26 cellular contexts compared by ENCODE assay signal in genomic region chr21:19236209-19236608, GRCh38.
A peak's percentile ranks its signal among the peaks of the same experiment; 100 is the strongest.
DNase-seq lines count a peak whose midpoint lies in the region; ATAC-seq, FAIRE-seq and TF ChIP-seq lines count a peak whose summit lies in the region.
"Had no signal": no experiment of that assay in that cellular context is flagged by ENCODE, and none has a peak within 500 bp of the region (broad histone marks: within the 10 kb centered on the region; RNA-seq: fewer than 3 reads in every experiment).

No MANE protein-coding gene starts in this region.

- no peak for TF ChIP-seq RAD21 in GM12878 (IDR thresholded peaks at IDR 0.05; ENCODE audit: insufficient read depth, low read depth, low read length)

- SMC1A ChIA-PET in GM12878 (lab: Charles Lee; ENCODE audit: uncharacterized antibody, unreplicated experiment): no interaction called here

- intact Hi-C loops in PC-3 (cut with micrococcal nuclease): no loop called here
- intact Hi-C loops in GM12878 (cut with micrococcal nuclease; ENCODE audit: unreplicated experiment): no loop called here

- FAIRE-seq in GM12878 (lab: Jason Lieb, UNC) (no peak), small intestine (lab: Jason Lieb, UNC) (no peak)
- FAIRE-seq: GM18507, GM19239, H54, HTR-8/SVneo had no signal

- H3K9me2 ChIP-seq in PC-3 (replicated peaks; ENCODE audit: low read length): no peaks in the 10 kb centered on the region

- TF ChIP-seq EP300 in GM12878 (IDR thresholded peaks at IDR 0.05; ENCODE audit: borderline replicate concordance in 1 of 2, control insufficient read depth in 1 of 2, low read depth in 2 of 2, low read length in 2 of 2): no peak

- H3F3A ChIP-seq in PC-3 (ENCODE audit: low read length, unreplicated experiment): no peaks in the 10 kb centered on the region

- no peak for TF ChIP-seq CTCF in PC-3 (conservative IDR thresholded peaks at IDR 0.05; ENCODE audit: low read depth, low read length)
- TF ChIP-seq CTCF in GM12878 (IDR thresholded peaks at IDR 0.05 in 2 of 3, conservative IDR thresholded peaks at IDR 0.05 in 1 of 3; ENCODE audit: control insufficient read depth in 2 of 3, extremely low read depth in 1 of 3, insufficient read depth in 1 of 3, low read depth in 3 of 3, low read length in 3 of 3): no peak

- H3K27me3 ChIP-seq in PC-3 (ENCODE audit: low read length) (no peaks in the 10 kb centered on the region), GM12878 (replicated peaks in 1 of 2; ENCODE audit: control insufficient read depth in 2 of 2, insufficient read depth in 2 of 2, low read length in 1 of 2) (no peaks in the 10 kb centered on the region), HAP-1 (ENCODE audit: low read depth) (no peaks in the 10 kb centered on the region), small intestine (ENCODE audit: control insufficient read depth in 2 of 2, insufficient read depth in 2 of 2, low read length in 2 of 2) (no peaks in the 10 kb centered on the region)
- H3K27me3 ChIP-seq: BLaER1, SJCRH30 had no signal

- H3K9me3 ChIP-seq in PC-3 (ENCODE audit: low read length): no peaks in the 10 kb centered on the region
- no peaks in the 10 kb centered on the region for H3K9me3 ChIP-seq in GM12878 (replicated peaks; ENCODE audit: control insufficient read depth, insufficient read depth, low read length)
- H3K9me3 ChIP-seq in HAP-1: no peaks in the 10 kb centered on the region
- no peaks in the 10 kb centered on the region for H3K9me3 ChIP-seq in small intestine (ENCODE audit: control insufficient read depth, low read depth)
- H3K9me3 ChIP-seq: BLaER1, Caco-2, SJCRH30 had no signal

- H2AFZ ChIP-seq in PC-3 (ENCODE audit: low read length) (0 out of 2 replicates have a peak overlapping the region, but pooled peaks have one; percentile 31), GM12878 (ENCODE audit: control insufficient read depth, low read depth, low read length) (no peak overlapping the region)

- H3K4me2 ChIP-seq in PC-3 (ENCODE audit: low read length) (no peak overlapping the region), GM12878 (ENCODE audit: control insufficient read depth, insufficient read depth) (no peak overlapping the region)
- H3K4me2 ChIP-seq: BLaER1, KMS-11 had no signal

- no peaks in the 10 kb centered on the region for H3K79me2 ChIP-seq in PC-3 (ENCODE audit: low read length)
- H3K79me2 ChIP-seq in GM12878 (ENCODE audit: control insufficient read depth, insufficient read depth, low read length): no peaks in the 10 kb centered on the region

- POLR2A ChIA-PET in PC-3 (lab: Charles Lee; ENCODE audit: unreplicated experiment): no interaction called here
- POLR2A ChIA-PET in GM12878 (lab: Charles Lee): no interaction called here

- CTCF ChIA-PET in PC-3 (lab: Charles Lee) (no interaction called here), GM12878 (lab: Yijun Ruan, JAX) (no interaction called here)

- DNase-seq in HS-27A (ENCODE audit: low read depth): peak; percentile 22
- peak; percentile 10 for DNase-seq in PC-3
- no peak for DNase-seq in GM12878 (ENCODE audit: low read depth, low spot score)
- DNase-seq in hepatic stellate cell (ENCODE audit: low spot score): no peak
- no peak for DNase-seq in HAP-1 (ENCODE audit: low spot score in 2 of 2)
- no peak for DNase-seq in small intestine
- DNase-seq in midbrain (lab: John Stamatoyannopoulos, UW): no peak
- DNase-seq: Caco-2; CD4-positive, alpha-beta T cell; DMS 273 treated with DMSO at 0.1 percent for 48 hours; DMS79 treated with DMSO at 0.1 percent for 48 hours; NCI-H1105 treated with DMSO at 0.1 percent for 48 hours; NCI-H1694; NCI-H2081; NCI-H2171; NCI-H345; NCI-H526; SJCRH30; T-helper 1 cell had no signal

- ATAC-seq in PC-3 (no peak; the same call in 1 of the 2 replicates), GM12878 (no peak)

- in situ Hi-C loops in GM12878 (cut with MboI): no loop called here
- in situ Hi-C loops in HAP-1 (cut with MboI; ENCODE audit: low sequenced_read_pairs): no loop called here

- no peaks in the 10 kb centered on the region for H3K4me1 ChIP-seq in PC-3 (ENCODE audit: insufficient read depth, low read length)
- no peaks in the 10 kb centered on the region for H3K4me1 ChIP-seq in GM12878 (ENCODE audit: control insufficient read depth, insufficient read depth, low read length)
- no peaks in the 10 kb centered on the region for H3K4me1 ChIP-seq in HAP-1
- no peaks in the 10 kb centered on the region for H3K4me1 ChIP-seq in small intestine (ENCODE audit: control insufficient read depth in 2 of 2, insufficient read depth in 1 of 2, low read depth in 1 of 2, low read length in 1 of 2)
- H3K4me1 ChIP-seq: Caco-2, SJCRH30 had no signal

- no peak overlapping the region for H3K4me3 ChIP-seq in PC-3 (ENCODE audit: low read length)
- no peak overlapping the region for H3K4me3 ChIP-seq in GM12878
- H3K4me3 ChIP-seq in HAP-1: no peak overlapping the region
- no peak overlapping the region for H3K4me3 ChIP-seq in small intestine (ENCODE audit: low read depth in 1 of 2, low read length in 2 of 2)
- H3K4me3 ChIP-seq: BLaER1, SJCRH30 had no signal

- TF ChIP-seq POLR2A in GM12878 (IDR thresholded peaks at IDR 0.05; ENCODE audit: low read depth, low read length): no peak

- H3K27ac ChIP-seq in PC-3 (ENCODE audit: low read length) (no peak overlapping the region), GM12878 (ENCODE audit: control insufficient read depth, insufficient read depth) (no peak overlapping the region), small intestine (ENCODE audit: low read depth in 1 of 2, low read length in 1 of 2) (no peak overlapping the region)
- H3K27ac ChIP-seq: BLaER1, HL-60, KMS-11, SJCRH30 had no signal

- 43% methylated on average over 8 of the region's 9 CpGs for WGBS in GM12878 (ENCODE audit: insufficient coverage, insufficient replicate concordance, low lambda C conversion rate, missing lambda C conversion rate)
- WGBS in small intestine, 3 donors: 76 to 85% (median 81%) methylated on average over 9 of the region's 9 CpGs

- H3K36me3 ChIP-seq in PC-3 (ENCODE audit: low read depth, low read length) (no peaks in the 10 kb centered on the region), GM12878 (ENCODE audit: control insufficient read depth in 2 of 2, insufficient read depth in 2 of 2, low read length in 1 of 2) (no peaks in the 10 kb centered on the region), HAP-1 (replicated peaks) (no peaks in the 10 kb centered on the region), small intestine (ENCODE audit: control insufficient read depth in 2 of 2, insufficient read depth in 2 of 2, low read length in 2 of 2) (no peaks in the 10 kb centered on the region)
- H3K36me3 ChIP-seq: BLaER1, SJCRH30 had no signal

- BruUV-seq in PC-3 (replicated peaks; lab: Mats Ljungman, UMichigan) (no TSS peak), GM12878 (replicated peaks; lab: Mats Ljungman, UMichigan) (no TSS peak)

- H4K20me1 ChIP-seq in PC-3 (ENCODE audit: low read length): no peaks in the 10 kb centered on the region
- H4K20me1 ChIP-seq in GM12878 (ENCODE audit: control insufficient read depth, insufficient read depth): no peaks in the 10 kb centered on the region
- H4K20me1 ChIP-seq: BLaER1 had no signal

- RAD21 ChIA-PET in GM12878 (lab: Charles Lee; ENCODE audit: unreplicated experiment): no interaction called here

- H3K9ac ChIP-seq in PC-3 (ENCODE audit: low read length) (no peak overlapping the region), GM12878 (ENCODE audit: control insufficient read depth, insufficient read depth, low read length) (no peak overlapping the region)
- H3K9ac ChIP-seq: BLaER1, KMS-11 had no signal

TF ChIP-seq in GM12878, 131 proteins besides CTCF, POLR2A, EP300 and RAD21:
- TF ChIP-seq IKZF1 (conservative IDR thresholded peaks at IDR 0.05) (0 out of 2 replicates have a peak, but pooled peaks have one; percentile 17), PML (IDR thresholded peaks at IDR 0.05; ENCODE audit: low read length) (no peak), BHLHE40 (IDR thresholded peaks at IDR 0.05; ENCODE audit: borderline replicate concordance in 1 of 2, low read depth in 2 of 2, low read length in 1 of 2) (peak in 1 of 2 experiments; percentile 10; a peak in 1 of 4 replicates), MTA2 (IDR thresholded peaks at IDR 0.05; ENCODE audit: low read depth) (no peak), RELA (IDR thresholded peaks at IDR 0.05; ENCODE audit: borderline replicate concordance, partially characterized antibody) (no peak), JUND (IDR thresholded peaks at IDR 0.05; ENCODE audit: low read depth, low read length) (no peak), ZNF217 (IDR thresholded peaks at IDR 0.05) (no peak), SUPT20H (IDR thresholded peaks at IDR 0.05; ENCODE audit: borderline replicate concordance, control insufficient read depth, low read depth, low read length) (no peak), PAX8 (IDR thresholded peaks at IDR 0.05) (no peak), ASH2L (IDR thresholded peaks at IDR 0.05; ENCODE audit: borderline replicate concordance, low read depth) (no peak), MEF2B (IDR thresholded peaks at IDR 0.05; ENCODE audit: partially characterized antibody, poor library complexity, severe bottlenecking) (no peak), FOXM1 (IDR thresholded peaks at IDR 0.05; ENCODE audit: low read depth, low read length) (no peak)

Comparison
In these comparisons a context has a peak if more than half of its experiments do, and no peak if none do; other contexts are left out.
1. DNase-seq: peak in HS-27A (single experiment) and PC-3 (single experiment); none in GM12878 (single experiment), hepatic stellate cell (single experiment), HAP-1 (0 of 2), small intestine (single experiment) and midbrain (single experiment).